ENCODE assay signal across 12 cellular contexts in genomic region chr14:71574976-71575375, GRCh38.
DNase-seq lines count a peak whose midpoint lies in the region; ATAC-seq and TF ChIP-seq lines count a peak whose summit lies in the region.
"Had no signal": no experiment of that assay in that cellular context is flagged by ENCODE, and none has a peak within 500 bp of the region (broad histone marks: within the 10 kb centered on the region; RNA-seq: fewer than 3 reads in every experiment).

No MANE protein-coding gene starts in this region.

- no peak overlapping the region for H3K4me2 ChIP-seq in GM23338

- TF ChIP-seq CTCF in GM23338 (conservative IDR thresholded peaks at IDR 0.05; ENCODE audit: low read depth in 2 of 2) (no peak), progenitor cell of endocrine pancreas (IDR thresholded peaks at IDR 0.05; ENCODE audit: unreplicated experiment) (no peak), omental fat pad (IDR thresholded peaks at IDR 0.05) (no peak)

- H3K27ac Mint-ChIP-seq in GM23338 = no peak overlapping the region; the same call in 1 of the 2 replicates
- H3K27ac Mint-ChIP-seq in progenitor cell of endocrine pancreas = no peak overlapping the region

- DNase-seq in A172 (ENCODE audit: low spot score) (peak; percentile 47), GM23338 (ENCODE audit: low spot score) (peak; percentile 22), amniotic epithelial cell (ENCODE audit: low read depth) (peak; percentile 88), iPS-NIHi11 (ENCODE audit: low spot score) (peak; percentile 11), progenitor cell of endocrine pancreas (ENCODE audit: low spot score, unreplicated experiment) (no peak), left lobe of liver (ENCODE audit: low spot score) (no peak), COLO668 (lab: John Stamatoyannopoulos, UW; ENCODE audit: unreplicated experiment) (no peak), omental fat pad (ENCODE audit: low spot score) (no peak)
- DNase-seq: C1 segment of cervical spinal cord, gastrocnemius medialis had no signal

- H3K27ac ChIP-seq in GM23338 (ENCODE audit: low read depth) = no peak overlapping the region
- H3K27ac ChIP-seq: gastrocnemius medialis, parathyroid adenoma had no signal

- H3F3A ChIP-seq in GM23338 (replicated peaks; ENCODE audit: low read depth) = no peaks in the 10 kb centered on the region

- H3K9me3 Mint-ChIP-seq in GM23338 (no peaks in the 10 kb centered on the region), progenitor cell of endocrine pancreas (ENCODE audit: low read depth) (no peaks in the 10 kb centered on the region)
- H3K9me3 Mint-ChIP-seq: IgD-negative memory B cell had no signal

- no peak overlapping the region for H3K4me3 ChIP-seq in GM23338
- H3K4me3 ChIP-seq: gastrocnemius medialis had no signal

- no peaks in the 10 kb centered on the region; the same call in 1 of the 2 replicates for H4K20me1 ChIP-seq in GM23338 (replicated peaks; ENCODE audit: insufficient read depth)

- peaks cover 27% of the 10 kb centered on the region for H3K4me1 Mint-ChIP-seq in GM23338
- peaks cover 16% of the 10 kb centered on the region for H3K4me1 Mint-ChIP-seq in progenitor cell of endocrine pancreas (ENCODE audit: low read depth)

- no peaks in the 10 kb centered on the region for H3K9me2 ChIP-seq in GM23338 (ENCODE audit: insufficient read depth)

- ATAC-seq in GM23338 (peak; percentile 31; the same call in 1 of the 3 replicates), left lobe of liver (no peak), omental fat pad (ENCODE audit: low FRiP score) (no peak)
- ATAC-seq: gastrocnemius medialis had no signal

- H3K27me3 ChIP-seq in GM23338 (ENCODE audit: insufficient read depth) = no peaks in the 10 kb centered on the region
- H3K27me3 ChIP-seq: gastrocnemius medialis had no signal

- no peaks in the 10 kb centered on the region for H3K79me2 ChIP-seq in GM23338 (replicated peaks; ENCODE audit: insufficient read depth)
- H3K79me2 ChIP-seq: parathyroid adenoma had no signal

- H2AFZ ChIP-seq in GM23338 = no peak overlapping the region
- H2AFZ ChIP-seq: parathyroid adenoma had no signal

- H3K4me3 Mint-ChIP-seq in GM23338 (no peak overlapping the region), progenitor cell of endocrine pancreas (ENCODE audit: low read depth) (no peak overlapping the region)

- H3K36me3 ChIP-seq in GM23338 (ENCODE audit: insufficient read depth) = no peaks in the 10 kb centered on the region
- H3K36me3 ChIP-seq: gastrocnemius medialis had no signal

- peaks cover 10% of the 10 kb centered on the region; the same call in 1 of the 2 replicates for H3K4me1 ChIP-seq in GM23338 (ENCODE audit: insufficient read depth)
- H3K4me1 ChIP-seq: gastrocnemius medialis, parathyroid adenoma had no signal

- H3K27me3 Mint-ChIP-seq in GM23338 (ENCODE audit: insufficient read depth, low read depth, poor library complexity) (peaks cover 4% of the 10 kb centered on the region), progenitor cell of endocrine pancreas (no peaks in the 10 kb centered on the region)
- H3K27me3 Mint-ChIP-seq: IgD-negative memory B cell had no signal

- H3K36me3 Mint-ChIP-seq in GM23338 (ENCODE audit: low read depth) = no peaks in the 10 kb centered on the region
- peaks cover 3% of the 10 kb centered on the region for H3K36me3 Mint-ChIP-seq in progenitor cell of endocrine pancreas (ENCODE audit: insufficient read depth)

TF ChIP-seq in GM23338, 12 proteins besides CTCF, POLR2A, EP300 and RAD21:
- TF ChIP-seq EZH2 (IDR thresholded peaks at IDR 0.05; ENCODE audit: low read depth, unreplicated experiment) = no peak

Comparison
In these comparisons a context has a peak if more than half of its experiments do, and no peak if none do; other contexts are left out.
1. DNase-seq: peak in A172 (single experiment), GM23338 (single experiment), amniotic epithelial cell (single experiment) and iPS-NIHi11 (single experiment); none in progenitor cell of endocrine pancreas (single experiment), left lobe of liver (single experiment), COLO668 (single experiment) and omental fat pad (single experiment).